Comparison of ENCODE assay signal across 15 cellular contexts in the genomic region with DNA sequence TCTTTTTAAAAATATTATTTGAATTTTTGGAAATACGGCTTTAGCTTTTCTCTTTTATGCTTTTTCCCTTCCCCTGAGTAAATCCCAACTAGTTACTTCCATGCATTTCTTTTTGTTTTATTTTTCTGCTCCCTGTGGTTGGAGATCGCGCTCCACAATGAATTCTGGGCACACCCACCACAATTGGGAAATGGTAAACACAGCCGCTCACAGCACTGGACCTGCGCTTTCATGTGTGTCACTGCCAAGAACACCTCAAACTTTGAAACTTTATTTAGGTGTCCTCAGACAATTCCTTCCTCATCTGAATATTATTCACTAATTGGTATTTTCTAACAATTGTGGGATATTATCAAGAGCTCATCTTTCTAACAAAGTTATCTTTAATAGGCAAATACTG.
A peak's percentile ranks its signal among the peaks of the same experiment; 100 is the strongest.
DNase-seq lines count a peak whose midpoint lies in the region; TF ChIP-seq lines count a peak whose summit lies in the region.
"Had no signal": no experiment of that assay in that cellular context is flagged by ENCODE, and none has a peak within 500 bp of the region (broad histone marks: within the 10 kb centered on the region; RNA-seq: fewer than 3 reads in every experiment).

No MANE protein-coding gene starts in this region.

- H3K36me3 ChIP-seq in mesenchymal stem cell (ENCODE audit: control insufficient read depth in 1 of 2, insufficient read depth in 2 of 2, low read depth in 1 of 2, low read length in 2 of 2) = no peaks in the 10 kb centered on the region

- H4K91ac ChIP-seq in H9 (ENCODE audit: insufficient read length, low read depth, low read length) (no peak overlapping the region), mesenchymal stem cell (ENCODE audit: low read length) (no peak overlapping the region)

- no peaks in the 10 kb centered on the region for H3K79me2 ChIP-seq in H9 (ENCODE audit: insufficient read depth, low read length)

- no peak overlapping the region for H2AK5ac ChIP-seq in H9 (ENCODE audit: insufficient read length, low read length)
- H2AK5ac ChIP-seq in mesenchymal stem cell (ENCODE audit: low read length, severe bottlenecking) = no peak overlapping the region

- H2BK20ac ChIP-seq in H9 (ENCODE audit: low read depth, low read length, poor library complexity, severe bottlenecking) = no peak overlapping the region

- peaks cover 7 to 17% of the 10 kb centered on the region in 2 experiments; a peak in 3 of 4 replicates for H3K4me1 Mint-ChIP-seq in H9
- peaks cover 2% of the 10 kb centered on the region for H3K4me1 Mint-ChIP-seq in activated CD4-positive, alpha-beta T cell treated with anti-CD3 and anti-CD28 coated beads, Interleukin-2, amount 10 ng/mL, durations not matched to agents 7 days and 5 days
- H3K4me1 Mint-ChIP-seq: B cell had no signal

- no peak for TF ChIP-seq POLR2A in erythroblast (IDR thresholded peaks at IDR 0.05; ENCODE audit: low read length)

- peaks cover 0 to 2% of the 10 kb centered on the region in 2 experiments; a peak in 1 of 5 replicates for H3K9me3 Mint-ChIP-seq in H9
- H3K9me3 Mint-ChIP-seq in activated CD4-positive, alpha-beta T cell treated with anti-CD3 and anti-CD28 coated beads, Interleukin-2, amount 10 ng/mL, durations not matched to agents 7 days and 5 days = no peaks in the 10 kb centered on the region
- H3K9me3 Mint-ChIP-seq: CD4-positive, alpha-beta T cell had no signal

- H2AFZ ChIP-seq in H9 (ENCODE audit: low read length) = no peak overlapping the region
- no peak overlapping the region for H2AFZ ChIP-seq in mesenchymal stem cell (ENCODE audit: low read depth, low read length)

- H3K27ac ChIP-seq in H9 (ENCODE audit: insufficient read length, low read depth, low read length) = no peak overlapping the region
- no peak overlapping the region for H3K27ac ChIP-seq in mesenchymal stem cell (ENCODE audit: low read length, poor library complexity, severe bottlenecking)

- H3K14ac ChIP-seq in H9 (ENCODE audit: insufficient read depth, low read length) = no peak overlapping the region
- no peak overlapping the region for H3K14ac ChIP-seq in mesenchymal stem cell (ENCODE audit: low read length in 2 of 2)

- H3K36me3 Mint-ChIP-seq in H9 (ENCODE audit: insufficient read depth in 1 of 3, low read depth in 3 of 3) = peaks cover 0 to 2% (median 0%) of the 10 kb centered on the region in 3 experiments; a peak in 1 of 7 replicates
- no peaks in the 10 kb centered on the region for H3K36me3 Mint-ChIP-seq in activated CD4-positive, alpha-beta T cell treated with anti-CD3 and anti-CD28 coated beads, Interleukin-2, amount 10 ng/mL, durations not matched to agents 7 days and 5 days (ENCODE audit: low read depth)

- no peak overlapping the region for H2BK5ac ChIP-seq in H9 (ENCODE audit: insufficient read length, low read length)
- no peak overlapping the region for H2BK5ac ChIP-seq in mesenchymal stem cell (ENCODE audit: low read depth, low read length, poor library complexity, severe bottlenecking)

- H3K79me1 ChIP-seq in H9 (ENCODE audit: insufficient read depth, low read depth, low read length, poor library complexity, severe bottlenecking) (no peaks in the 10 kb centered on the region), mesenchymal stem cell (replicated peaks; ENCODE audit: low read length, poor library complexity, severe bottlenecking) (no peaks in the 10 kb centered on the region)

- no peaks in the 10 kb centered on the region for H3K27me3 ChIP-seq in H9 (ENCODE audit: insufficient read depth, low read length)
- H3K27me3 ChIP-seq in mesenchymal stem cell (ENCODE audit: control insufficient read depth in 1 of 2, insufficient read depth in 1 of 2, low read length in 2 of 2) = peaks cover 0 to 3% of the 10 kb centered on the region in 2 experiments

- H2BK120ac ChIP-seq in H9 (ENCODE audit: low read depth, low read length, poor library complexity, severe bottlenecking) (no peak overlapping the region), mesenchymal stem cell (ENCODE audit: low read depth, low read length) (no peak overlapping the region)

- H2BK15ac ChIP-seq in H9 (ENCODE audit: low read depth, low read length) (no peak overlapping the region), mesenchymal stem cell (ENCODE audit: low read depth, poor library complexity, severe bottlenecking) (no peak overlapping the region)

- H3K4me3 ChIP-seq in mesenchymal stem cell (ENCODE audit: insufficient read depth in 1 of 2, low read depth in 1 of 2, low read length in 2 of 2) = no peak overlapping the region

- H4K5ac ChIP-seq in H9 (ENCODE audit: insufficient read length, low read depth, low read length) = no peak overlapping the region

- no peak overlapping the region for H3T11ph ChIP-seq in H9 (ENCODE audit: low read length)

- POLR2A ChIA-PET in activated CD4-positive, alpha-beta T cell treated with anti-CD3 and anti-CD28 coated beads, Interleukin-2, amount 10 ng/mL, durations not matched to agents 7 days and 5 days (lab: Charles Lee) = no interaction called here

- H3K4me2 ChIP-seq in H9 (ENCODE audit: insufficient read depth, insufficient read length, low read length) (no peak overlapping the region), mesenchymal stem cell (ENCODE audit: low read length, poor library complexity, severe bottlenecking) (no peak overlapping the region)

- H3K9me3 ChIP-seq in H9 (ENCODE audit: control insufficient read depth, low read depth, low read length) = no peaks in the 10 kb centered on the region
- no peaks in the 10 kb centered on the region for H3K9me3 ChIP-seq in mesenchymal stem cell (ENCODE audit: control insufficient read depth, low read length)

- H3K4me3 Mint-ChIP-seq in H9 = no peak overlapping the region
- H3K4me3 Mint-ChIP-seq in activated CD4-positive, alpha-beta T cell treated with anti-CD3 and anti-CD28 coated beads, Interleukin-2, amount 10 ng/mL, durations not matched to agents 7 days and 5 days = no peak overlapping the region
- H3K4me3 Mint-ChIP-seq: B cell; CD4-positive, alpha-beta T cell; HFFc6 had no signal

- no peak for TF ChIP-seq CTCF in H9 (conservative IDR thresholded peaks at IDR 0.05)

- H2BK12ac ChIP-seq in H9 (ENCODE audit: insufficient read length, low read depth, low read length) = no peak overlapping the region
- H2BK12ac ChIP-seq in mesenchymal stem cell (ENCODE audit: low read length in 2 of 2) = no peak overlapping the region

- no peak overlapping the region for H3K56ac ChIP-seq in H9 (ENCODE audit: insufficient read length, low read depth, low read length)

- peak overlapping the region in 2 of 3 experiments; percentile 10 to 25; a peak in 1 of 7 replicates for H3K27ac Mint-ChIP-seq in H9
- H3K27ac Mint-ChIP-seq in activated CD4-positive, alpha-beta T cell treated with anti-CD3 and anti-CD28 coated beads, Interleukin-2, amount 10 ng/mL, durations not matched to agents 7 days and 5 days = no peak overlapping the region
- H3K27ac Mint-ChIP-seq: B cell; CD4-positive, alpha-beta T cell; HFFc6 had no signal

- peak; percentile 41 for DNase-seq in COR-L47 (lab: John Stamatoyannopoulos, UW)
- no peak for DNase-seq in H9
- DNase-seq in NCI-H748 treated with DMSO at 0.1 percent for 48 hours (lab: John Stamatoyannopoulos, UW) = peak; percentile 43
- peak; percentile 6 for DNase-seq in mesenchymal stem cell
- no peak for DNase-seq in NCI-H2081 treated with DMSO at 0.1 percent for 48 hours (lab: John Stamatoyannopoulos, UW)
- DNase-seq in erythroblast (lab: John Stamatoyannopoulos, UW) = no peak
- no peak for DNase-seq in GM19240 (ENCODE audit: insufficient read length, low spot score)
- DNase-seq in activated CD4-positive, alpha-beta T cell treated with anti-CD3 and anti-CD28 coated beads, Interleukin-2, amount 10 ng/mL, durations not matched to agents 7 days and 5 days = no peak
- DNase-seq: C1 segment of cervical spinal cord; CD4-positive, alpha-beta T cell; DMS79 treated with DMSO at 0.1 percent for 48 hours; GDM1; HCEC 1CT; HFFc6 had no signal

- no peaks in the 10 kb centered on the region for H4K20me1 ChIP-seq in H9 (ENCODE audit: control insufficient read depth, insufficient read depth, insufficient read length)

- no peak overlapping the region for H3K9ac ChIP-seq in H9 (ENCODE audit: extremely low read depth, insufficient read length, low read length)
- no peak overlapping the region for H3K9ac ChIP-seq in mesenchymal stem cell (ENCODE audit: low read length)

- no peaks in the 10 kb centered on the region for H3K4me1 ChIP-seq in H9 (ENCODE audit: insufficient read depth, low read length)
- peaks cover 13% of the 10 kb centered on the region for H3K4me1 ChIP-seq in mesenchymal stem cell (ENCODE audit: control insufficient read depth, insufficient read depth, low read depth, low read length)

- H3K18ac ChIP-seq in H9 (ENCODE audit: insufficient read length, low read depth, low read length) (no peak overlapping the region), mesenchymal stem cell (ENCODE audit: low read depth in 1 of 2, low read length in 2 of 2) (no peak overlapping the region)

- no peak overlapping the region for H3K23ac ChIP-seq in H9 (ENCODE audit: insufficient read length, low read depth, low read length)
- H3K23ac ChIP-seq in mesenchymal stem cell (ENCODE audit: low read length in 2 of 2) = no peak overlapping the region

- no CpG with 5 or more reads among the region's 5 CpGs for WGBS in H9 (ENCODE audit: extremely low coverage, insufficient read length, low lambda C conversion rate)
- WGBS in mesenchymal stem cell = 60% methylated on average over 5 of the region's 5 CpGs

- H3K4ac ChIP-seq in H9 (ENCODE audit: low read depth, low read length) (no peak overlapping the region), mesenchymal stem cell (ENCODE audit: low read depth in 1 of 2, low read length in 2 of 2) (no peak overlapping the region)

- H3K23me2 ChIP-seq in H9 (ENCODE audit: insufficient read length, low read depth, low read length, poor library complexity, severe bottlenecking) = no peaks in the 10 kb centered on the region

- CTCF ChIA-PET in activated CD4-positive, alpha-beta T cell treated with anti-CD3 and anti-CD28 coated beads, Interleukin-2, amount 10 ng/mL, durations not matched to agents 7 days and 5 days (lab: Charles Lee) = no interaction called here

- H4K8ac ChIP-seq in H9 (replicated peaks; ENCODE audit: insufficient read length, low read depth, low read length) (no peak overlapping the region), mesenchymal stem cell (ENCODE audit: low read length) (no peak overlapping the region)

- H3K27me3 Mint-ChIP-seq in H9 (ENCODE audit: low read depth) = peaks cover 3% of the 10 kb centered on the region
- H3K27me3 Mint-ChIP-seq in activated CD4-positive, alpha-beta T cell treated with anti-CD3 and anti-CD28 coated beads, Interleukin-2, amount 10 ng/mL, durations not matched to agents 7 days and 5 days = peaks cover 11% of the 10 kb centered on the region

Comparison
In these comparisons a context has a peak if more than half of its experiments do, and no peak if none do; other contexts are left out.
1. DNase-seq: peak in COR-L47 (single experiment), NCI-H748 treated with DMSO at 0.1 percent for 48 hours (single experiment) and mesenchymal stem cell (single experiment); none in H9 (single experiment), NCI-H2081 treated with DMSO at 0.1 percent for 48 hours (single experiment), erythroblast (0 of 2), GM19240 (single experiment) and activated CD4-positive, alpha-beta T cell treated with anti-CD3 and anti-CD28 coated beads, Interleukin-2, amount 10 ng/mL, durations not matched to agents 7 days and 5 days (single experiment).